Comparison of ENCODE assay signal across 25 cellular contexts in the genomic region with DNA sequence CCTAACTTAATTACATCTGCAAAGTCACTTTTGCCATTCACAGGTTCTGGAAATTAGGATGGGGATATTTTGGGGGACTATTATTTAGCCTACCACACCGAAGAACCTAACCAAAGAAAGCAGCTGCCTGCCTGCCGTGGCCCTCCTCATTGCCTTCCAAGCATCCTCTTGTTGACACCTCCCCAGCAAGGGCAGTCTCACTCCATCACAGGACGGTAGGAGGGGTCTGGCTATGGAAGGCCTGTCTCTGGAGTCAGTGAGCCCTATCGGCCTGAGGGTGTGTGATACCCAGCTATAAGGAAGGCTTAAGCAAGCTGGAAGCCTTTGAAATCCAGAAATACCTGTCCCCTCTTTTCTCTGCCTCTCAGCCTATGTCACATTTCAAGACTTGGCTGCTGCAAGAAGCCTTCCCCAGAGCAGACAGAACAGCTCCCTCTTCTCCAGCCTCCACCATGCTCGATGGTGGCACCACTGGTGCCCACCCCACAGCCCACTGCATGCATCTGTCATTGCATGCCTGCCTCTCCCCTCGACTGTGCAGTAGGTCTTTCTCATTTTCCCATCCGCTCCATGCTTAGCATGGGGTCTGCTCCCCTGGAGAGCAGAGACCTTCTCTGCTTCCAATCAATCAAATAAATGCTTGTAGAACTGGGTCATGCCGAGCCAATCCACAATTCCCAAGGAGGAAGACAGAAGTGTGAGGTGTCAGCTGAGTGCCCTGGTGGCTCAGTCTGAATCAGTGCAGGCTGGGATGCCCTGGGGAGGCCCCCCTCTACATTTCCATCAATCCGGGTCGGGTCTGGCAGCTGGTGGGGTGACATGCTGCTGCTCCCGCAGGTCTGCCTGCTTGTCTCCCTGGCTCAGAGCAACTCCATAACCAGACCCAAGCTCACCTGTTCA. TPM values are rescaled to one million over a fixed set of nuclear protein-coding genes. Genes with fewer than 3 reads are reported as not detected.
DNase-seq lines count a peak whose midpoint lies in the region; ATAC-seq, FAIRE-seq and TF ChIP-seq lines count a peak whose summit lies in the region.
"Had no signal": no experiment of that assay in that cellular context is flagged by ENCODE, and none has a peak within 500 bp of the region (broad histone marks: within the 10 kb centered on the region; RNA-seq: fewer than 3 reads in every experiment).

No MANE protein-coding gene starts in this region.

- H3K27me3 ChIP-seq in PC-3 (ENCODE audit: low read length) = no peaks in the 10 kb centered on the region
- H3K27me3 ChIP-seq: BLaER1, Peyer's patch, SJCRH30 had no signal

- H3F3A ChIP-seq in PC-3 (ENCODE audit: low read length, unreplicated experiment) = no peaks in the 10 kb centered on the region

- H3K9me3 ChIP-seq in PC-3 (ENCODE audit: low read length) = no peaks in the 10 kb centered on the region
- peaks cover 0 to 4% of the 10 kb centered on the region in 2 donors for H3K9me3 ChIP-seq in kidney (ENCODE audit: control insufficient read depth in 1 of 2, low read length in 2 of 2)
- H3K9me3 ChIP-seq: BLaER1, Peyer's patch, SJCRH30 had no signal

- no peak overlapping the region for H3K4me2 ChIP-seq in PC-3 (ENCODE audit: low read length)
- H3K4me2 ChIP-seq: BLaER1 had no signal

- no peaks in the 10 kb centered on the region for H3K9me2 ChIP-seq in PC-3 (replicated peaks; ENCODE audit: low read length)

- H3K27ac Mint-ChIP-seq in activated naive CD8-positive, alpha-beta T cell treated with anti-CD3 and anti-CD28 coated beads, Interleukin-2, amount 50 U/mL, for 24 hours = no peak overlapping the region
- H3K27ac Mint-ChIP-seq in stimulated activated effector memory CD8-positive, alpha-beta T cell treated with anti-CD3 and anti-CD28 coated beads, Interleukin-12 subunit alpha, Interleukin-12 subunit beta, amount 100 ng/mL, for 72 hours = peak overlapping the region; percentile 26
- H3K27ac Mint-ChIP-seq: CD4-positive, alpha-beta T cell; IgD-negative memory B cell had no signal

- POLR2A ChIA-PET in PC-3 (lab: Charles Lee; ENCODE audit: unreplicated experiment) = no interaction called here

- H3K36me3 Mint-ChIP-seq in activated naive CD8-positive, alpha-beta T cell treated with anti-CD3 and anti-CD28 coated beads, Interleukin-2, amount 50 U/mL, for 24 hours (ENCODE audit: low read depth) = no peaks in the 10 kb centered on the region
- H3K36me3 Mint-ChIP-seq in stimulated activated effector memory CD8-positive, alpha-beta T cell treated with anti-CD3 and anti-CD28 coated beads, Interleukin-12 subunit alpha, Interleukin-12 subunit beta, amount 100 ng/mL, for 72 hours = no peaks in the 10 kb centered on the region

- ATAC-seq in PC-3 (no peak), GM18861 (IDR thresholded peaks at IDR 0.05; ENCODE audit: unreplicated experiment) (no peak)
- peak; percentile 16 for ATAC-seq in activated naive CD8-positive, alpha-beta T cell treated with anti-CD3 and anti-CD28 coated beads, Interleukin-2, amount 50 U/mL, for 24 hours
- ATAC-seq in stimulated activated effector memory CD8-positive, alpha-beta T cell treated with anti-CD3 and anti-CD28 coated beads, Interleukin-12 subunit alpha, Interleukin-12 subunit beta, amount 100 ng/mL, for 72 hours = no peak

- no peaks in the 10 kb centered on the region for H3K9me3 Mint-ChIP-seq in activated naive CD8-positive, alpha-beta T cell treated with anti-CD3 and anti-CD28 coated beads, Interleukin-2, amount 50 U/mL, for 24 hours
- no peaks in the 10 kb centered on the region for H3K9me3 Mint-ChIP-seq in stimulated activated effector memory CD8-positive, alpha-beta T cell treated with anti-CD3 and anti-CD28 coated beads, Interleukin-12 subunit alpha, Interleukin-12 subunit beta, amount 100 ng/mL, for 72 hours
- H3K9me3 Mint-ChIP-seq: CD4-positive, alpha-beta T cell had no signal

- no peak overlapping the region for H3K4me3 ChIP-seq in PC-3 (ENCODE audit: low read length)
- H3K4me3 ChIP-seq in kidney (ENCODE audit: low read length in 2 of 2) = no peak overlapping the region
- H3K4me3 ChIP-seq: BLaER1, Peyer's patch, SJCRH30 had no signal

- H3K27ac ChIP-seq in PC-3 (ENCODE audit: low read length) = peak overlapping the region; percentile 53; the same call in 1 of the 2 replicates
- H3K27ac ChIP-seq in kidney (ENCODE audit: low read depth in 2 of 2, low read length in 2 of 2) = no peak overlapping the region
- H3K27ac ChIP-seq: BLaER1, Peyer's patch, SJCRH30 had no signal

- no peaks in the 10 kb centered on the region for H3K4me1 Mint-ChIP-seq in activated naive CD8-positive, alpha-beta T cell treated with anti-CD3 and anti-CD28 coated beads, Interleukin-2, amount 50 U/mL, for 24 hours
- H3K4me1 Mint-ChIP-seq in stimulated activated effector memory CD8-positive, alpha-beta T cell treated with anti-CD3 and anti-CD28 coated beads, Interleukin-12 subunit alpha, Interleukin-12 subunit beta, amount 100 ng/mL, for 72 hours = peaks cover 6% of the 10 kb centered on the region
- H3K4me1 Mint-ChIP-seq: IgD-negative memory B cell had no signal

- DNase-seq in PC-3 (no peak), kidney (peak; percentile 24), DMS53 (lab: John Stamatoyannopoulos, UW) (no peak)
- DNase-seq in activated naive CD8-positive, alpha-beta T cell treated with anti-CD3 and anti-CD28 coated beads, Interleukin-2, amount 50 U/mL, for 24 hours = no peak
- DNase-seq in stimulated activated effector memory CD8-positive, alpha-beta T cell treated with anti-CD3 and anti-CD28 coated beads, Interleukin-12 subunit alpha, Interleukin-12 subunit beta, amount 100 ng/mL, for 72 hours (ENCODE audit: low spot score in 2 of 2) = no peak
- no peak for DNase-seq in stimulated activated CD4-positive, alpha-beta T cell treated with anti-CD3 and anti-CD28 coated beads, Interleukin-15, amount 100 ng/mL, for 24 hours
- DNase-seq: CD4-positive, alpha-beta T cell; COR-L47; DND-41; NCI-H1105 treated with DMSO at 0.1 percent for 48 hours; NCI-H1694; NCI-H2081; NCI-H2171; NCI-H345; NCI-H524; NCI-H774; SJCRH30 had no signal

- peaks cover 6% of the 10 kb centered on the region for H3K36me3 ChIP-seq in PC-3 (ENCODE audit: low read depth, low read length)
- no peaks in the 10 kb centered on the region for H3K36me3 ChIP-seq in kidney (ENCODE audit: control insufficient read depth in 1 of 2, insufficient read depth in 2 of 2, low read length in 2 of 2)
- H3K36me3 ChIP-seq: BLaER1, Peyer's patch, SJCRH30 had no signal

- H4K20me1 ChIP-seq in PC-3 (ENCODE audit: low read length) = no peaks in the 10 kb centered on the region
- H4K20me1 ChIP-seq: BLaER1 had no signal

- H3K9ac ChIP-seq in PC-3 (ENCODE audit: low read length) (no peak overlapping the region), kidney (ENCODE audit: low read length in 2 of 2) (no peak overlapping the region)
- H3K9ac ChIP-seq: BLaER1 had no signal

- H3K27me3 Mint-ChIP-seq in activated naive CD8-positive, alpha-beta T cell treated with anti-CD3 and anti-CD28 coated beads, Interleukin-2, amount 50 U/mL, for 24 hours = no peaks in the 10 kb centered on the region
- H3K27me3 Mint-ChIP-seq: CD4-positive, alpha-beta T cell; IgD-negative memory B cell had no signal

- H2AFZ ChIP-seq in PC-3 (ENCODE audit: low read length) = no peak overlapping the region

- BruUV-seq in PC-3 (replicated peaks; lab: Mats Ljungman, UMichigan) = no TSS peak

- CTCF ChIA-PET in PC-3 (lab: Charles Lee) = no interaction called here

- no peaks in the 10 kb centered on the region for H3K79me2 ChIP-seq in PC-3 (ENCODE audit: low read length)

- no peak for TF ChIP-seq CTCF in PC-3 (conservative IDR thresholded peaks at IDR 0.05; ENCODE audit: low read depth, low read length)
- TF ChIP-seq CTCF in kidney (IDR thresholded peaks at IDR 0.05; ENCODE audit: borderline replicate concordance, extremely low read depth, insufficient read depth) = no peak

- intact Hi-C loops in PC-3 (cut with micrococcal nuclease) (no loop called here), kidney (cut with DNase I) (no loop called here)

- H3K4me1 ChIP-seq in PC-3 (ENCODE audit: insufficient read depth, low read length) (peaks cover 28% of the 10 kb centered on the region), kidney (ENCODE audit: control insufficient read depth in 1 of 2, insufficient read depth in 1 of 2, low read depth in 1 of 2, low read length in 2 of 2) (peaks cover 0 to 7% of the 10 kb centered on the region in 2 donors)
- H3K4me1 ChIP-seq: Peyer's patch had no signal

- no peak overlapping the region for H3K4me3 Mint-ChIP-seq in activated naive CD8-positive, alpha-beta T cell treated with anti-CD3 and anti-CD28 coated beads, Interleukin-2, amount 50 U/mL, for 24 hours
- H3K4me3 Mint-ChIP-seq in stimulated activated effector memory CD8-positive, alpha-beta T cell treated with anti-CD3 and anti-CD28 coated beads, Interleukin-12 subunit alpha, Interleukin-12 subunit beta, amount 100 ng/mL, for 72 hours = no peak overlapping the region
- H3K4me3 Mint-ChIP-seq: CD4-positive, alpha-beta T cell; IgD-negative memory B cell had no signal

- FAIRE-seq in kidney (lab: Jason Lieb, UNC) = no peak
- FAIRE-seq: GM12892, GM18507 had no signal

RNA-seq across cellular contexts. Expression of a gene that starts 23.9 kb away (rescaled TPM):
- total RNA-seq in PC-3 (2014; rRNA removed) (224 and 249 TPM in 2 replicates), kidney (33.2 TPM)
- 35.1 TPM for polyA plus RNA-seq in kidney (ENCODE audit: insufficient read depth, low read depth, low replicate concordance)

RNA-seq across cellular contexts. Expression of a gene that starts 29.0 kb away (rescaled TPM):
- total RNA-seq in PC-3 (2014; rRNA removed) = not detected in 2 replicates
- not detected for total RNA-seq in kidney
- not detected for polyA plus RNA-seq in kidney (ENCODE audit: insufficient read depth, low read depth, low replicate concordance)
- total RNA-seq: CD4-positive, alpha-beta T cell; G401; H4; Peyer's patch; SJCRH30 had no signal
- polyA plus RNA-seq: IgD-negative memory B cell had no signal
